20 cellular contexts compared by ENCODE assay signal in the genomic region with DNA sequence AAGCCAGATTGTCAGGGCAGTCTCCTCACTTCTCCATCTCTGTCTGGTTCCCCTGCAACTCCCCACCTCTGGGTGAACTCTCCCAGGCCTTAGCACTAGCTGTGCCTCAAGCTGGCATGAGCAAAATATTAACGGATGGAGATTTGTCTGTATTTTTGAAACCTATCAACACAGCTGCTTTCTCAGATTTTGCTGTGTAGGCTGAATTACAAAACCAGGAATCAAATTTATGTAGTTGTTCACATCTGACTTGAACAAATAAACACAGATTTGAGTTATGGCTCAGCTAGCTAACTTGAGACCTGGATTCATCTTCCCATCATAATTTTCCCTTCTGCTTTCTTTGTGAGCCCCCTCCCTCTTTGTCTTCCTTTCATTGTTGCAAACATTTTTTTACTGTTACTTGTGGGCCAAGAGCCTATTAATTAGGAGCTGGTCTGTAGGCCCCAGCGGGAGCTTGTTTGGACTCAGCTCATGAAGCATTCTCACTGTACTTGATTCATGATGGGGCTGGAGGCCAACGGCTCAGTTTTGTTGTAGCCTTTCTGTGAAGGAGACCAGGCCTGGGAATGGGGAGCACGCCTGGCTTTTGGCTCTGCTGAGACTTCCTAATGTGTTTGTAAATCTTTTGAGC.
DNase-seq lines count a peak whose midpoint lies in the region; ATAC-seq, FAIRE-seq and TF ChIP-seq lines count a peak whose summit lies in the region.
"Had no signal": no experiment of that assay in that cellular context is flagged by ENCODE, and none has a peak within 500 bp of the region (broad histone marks: within the 10 kb centered on the region; RNA-seq: fewer than 3 reads in every experiment).

No MANE protein-coding gene starts in this region.

- TF ChIP-seq CTCF in astrocyte of the cerebellum (IDR thresholded peaks at IDR 0.05; ENCODE audit: low read depth, low read length, missing control alignments) = no peak
- TF ChIP-seq CTCF in kidney (IDR thresholded peaks at IDR 0.05; ENCODE audit: borderline replicate concordance, extremely low read depth, insufficient read depth) = no peak

- H3K4me1 Mint-ChIP-seq in activated naive CD4-positive, alpha-beta T cell treated with anti-CD3 and anti-CD28 coated beads, Interleukin-2, amount 10 ng/mL, durations not matched to agents 7 days and 5 days = no peaks in the 10 kb centered on the region
- no peaks in the 10 kb centered on the region for H3K4me1 Mint-ChIP-seq in activated T-cell treated with anti-CD3 and anti-CD28 coated beads, Interleukin-2, amount 50 U/mL, for 72 hours (ENCODE audit: low read depth)
- H3K4me1 Mint-ChIP-seq: activated CD8-positive, alpha-beta memory T cell treated with anti-CD3 and anti-CD28 coated beads, Interleukin-2, amount 10 ng/mL, durations not matched to agents 7 days and 5 days; memory B cell; stimulated activated memory B cell treated with anti-CD40 and anti-IgM and Interleukin-4, amounts not matched to agents 10 μg/mL and 1 μg/mL and 100 μg/mL, for 72 hours had no signal

- H3K27ac Mint-ChIP-seq in activated naive CD4-positive, alpha-beta T cell treated with anti-CD3 and anti-CD28 coated beads, Interleukin-2, amount 10 ng/mL, durations not matched to agents 7 days and 5 days = no peak overlapping the region
- H3K27ac Mint-ChIP-seq in activated T-cell treated with anti-CD3 and anti-CD28 coated beads, Interleukin-2, amount 50 U/mL, for 72 hours = no peak overlapping the region
- H3K27ac Mint-ChIP-seq: activated CD8-positive, alpha-beta memory T cell treated with anti-CD3 and anti-CD28 coated beads, Interleukin-2, amount 10 ng/mL, durations not matched to agents 7 days and 5 days; memory B cell; stimulated activated memory B cell treated with anti-CD40 and anti-IgM and Interleukin-4, amounts not matched to agents 10 μg/mL and 1 μg/mL and 100 μg/mL, for 72 hours had no signal

- CTCF ChIA-PET in activated naive CD4-positive, alpha-beta T cell treated with anti-CD3 and anti-CD28 coated beads, Interleukin-2, amount 10 ng/mL, durations not matched to agents 7 days and 5 days (lab: Charles Lee) = no interaction called here

- no peaks in the 10 kb centered on the region for H3K27me3 Mint-ChIP-seq in activated naive CD4-positive, alpha-beta T cell treated with anti-CD3 and anti-CD28 coated beads, Interleukin-2, amount 10 ng/mL, durations not matched to agents 7 days and 5 days
- no peaks in the 10 kb centered on the region for H3K27me3 Mint-ChIP-seq in activated T-cell treated with anti-CD3 and anti-CD28 coated beads, Interleukin-2, amount 50 U/mL, for 72 hours (ENCODE audit: low read depth)
- H3K27me3 Mint-ChIP-seq: activated CD8-positive, alpha-beta memory T cell treated with anti-CD3 and anti-CD28 coated beads, Interleukin-2, amount 10 ng/mL, durations not matched to agents 7 days and 5 days; memory B cell; stimulated activated memory B cell treated with anti-CD40 and anti-IgM and Interleukin-4, amounts not matched to agents 10 μg/mL and 1 μg/mL and 100 μg/mL, for 72 hours had no signal

- ATAC-seq in sciatic nerve = peak; percentile 39
- no peak for ATAC-seq in activated T-cell treated with anti-CD3 and anti-CD28 coated beads, Interleukin-2, amount 50 U/mL, for 72 hours (replicated peaks in 1 of 2)
- no peak for ATAC-seq in HG03139 (IDR thresholded peaks at IDR 0.05; ENCODE audit: unreplicated experiment)
- ATAC-seq: activated CD8-positive, alpha-beta memory T cell treated with anti-CD3 and anti-CD28 coated beads, Interleukin-2, amount 10 ng/mL, durations not matched to agents 7 days and 5 days; stimulated activated memory B cell treated with anti-CD40 and anti-IgM and Interleukin-4, amounts not matched to agents 10 μg/mL and 1 μg/mL and 100 μg/mL, for 72 hours had no signal

- intact Hi-C loops in kidney (cut with DNase I) (no loop called here), sciatic nerve (cut with DNase I) (no loop called here)

- DNase-seq in GM03348 (ENCODE audit: low spot score) (peak; percentile 32), astrocyte of the cerebellum (ENCODE audit: low read depth) (peak; percentile 65), kidney (peak; percentile 81), sciatic nerve (ENCODE audit: low spot score) (no peak), cerebellar nuclear complex (lab: John Stamatoyannopoulos, UW) (no peak)
- no peak for DNase-seq in activated naive CD4-positive, alpha-beta T cell treated with anti-CD3 and anti-CD28 coated beads, Interleukin-2, amount 10 ng/mL, durations not matched to agents 7 days and 5 days
- DNase-seq in activated T-cell treated with anti-CD3 and anti-CD28 coated beads, Interleukin-2, amount 50 U/mL, for 72 hours = no peak
- DNase-seq: activated CD8-positive, alpha-beta memory T cell treated with anti-CD3 and anti-CD28 coated beads, Interleukin-2, amount 10 ng/mL, durations not matched to agents 7 days and 5 days; activated effector memory CD4-positive, alpha-beta T cell treated with anti-CD3 and anti-CD28 coated beads, Interleukin-2, amount 50 U/mL, for 16 hours; NCI-H2171; NCI-H526 treated with DMSO at 0.1 percent for 48 hours; SW 1271; thyroid gland had no signal

- no peaks in the 10 kb centered on the region for H3K36me3 ChIP-seq in kidney (ENCODE audit: control insufficient read depth in 1 of 2, insufficient read depth in 2 of 2, low read length in 2 of 2)
- H3K36me3 ChIP-seq: thyroid gland had no signal

- H3K4me3 ChIP-seq in astrocyte of the cerebellum (ENCODE audit: low read depth, low read length) = no peak overlapping the region
- H3K4me3 ChIP-seq in kidney (ENCODE audit: low read length in 2 of 2) = no peak overlapping the region
- H3K4me3 ChIP-seq: thyroid gland had no signal

- H3K9me3 Mint-ChIP-seq in activated naive CD4-positive, alpha-beta T cell treated with anti-CD3 and anti-CD28 coated beads, Interleukin-2, amount 10 ng/mL, durations not matched to agents 7 days and 5 days = peaks cover 2% of the 10 kb centered on the region
- H3K9me3 Mint-ChIP-seq in activated T-cell treated with anti-CD3 and anti-CD28 coated beads, Interleukin-2, amount 50 U/mL, for 72 hours = peaks cover 0 to 2% of the 10 kb centered on the region in 2 donors

- H3K27ac ChIP-seq in kidney (ENCODE audit: low read depth in 2 of 2, low read length in 2 of 2) = no peak overlapping the region
- H3K27ac ChIP-seq: thyroid gland had no signal

- no peaks in the 10 kb centered on the region for H3K4me1 ChIP-seq in kidney (ENCODE audit: control insufficient read depth in 1 of 2, insufficient read depth in 1 of 2, low read depth in 1 of 2, low read length in 2 of 2)
- H3K4me1 ChIP-seq: thyroid gland had no signal

- no peak overlapping the region for H3K9ac ChIP-seq in kidney (ENCODE audit: low read length in 2 of 2)

- H3K36me3 Mint-ChIP-seq in activated naive CD4-positive, alpha-beta T cell treated with anti-CD3 and anti-CD28 coated beads, Interleukin-2, amount 10 ng/mL, durations not matched to agents 7 days and 5 days = no peaks in the 10 kb centered on the region
- no peaks in the 10 kb centered on the region for H3K36me3 Mint-ChIP-seq in activated T-cell treated with anti-CD3 and anti-CD28 coated beads, Interleukin-2, amount 50 U/mL, for 72 hours (ENCODE audit: insufficient read depth in 2 of 2)
- H3K36me3 Mint-ChIP-seq: activated CD8-positive, alpha-beta memory T cell treated with anti-CD3 and anti-CD28 coated beads, Interleukin-2, amount 10 ng/mL, durations not matched to agents 7 days and 5 days; memory B cell; stimulated activated memory B cell treated with anti-CD40 and anti-IgM and Interleukin-4, amounts not matched to agents 10 μg/mL and 1 μg/mL and 100 μg/mL, for 72 hours had no signal

- peaks cover 0 to 2% of the 10 kb centered on the region in 2 donors for H3K9me3 ChIP-seq in kidney (ENCODE audit: control insufficient read depth in 1 of 2, low read length in 2 of 2)
- H3K9me3 ChIP-seq: thyroid gland had no signal

- in situ Hi-C loops in astrocyte of the cerebellum (cut with HindIII; ENCODE audit: low sequenced_read_pairs) = no loop called here

- no peak overlapping the region for H3K4me3 Mint-ChIP-seq in activated naive CD4-positive, alpha-beta T cell treated with anti-CD3 and anti-CD28 coated beads, Interleukin-2, amount 10 ng/mL, durations not matched to agents 7 days and 5 days
- H3K4me3 Mint-ChIP-seq in activated T-cell treated with anti-CD3 and anti-CD28 coated beads, Interleukin-2, amount 50 U/mL, for 72 hours = no peak overlapping the region
- H3K4me3 Mint-ChIP-seq: activated CD8-positive, alpha-beta memory T cell treated with anti-CD3 and anti-CD28 coated beads, Interleukin-2, amount 10 ng/mL, durations not matched to agents 7 days and 5 days; memory B cell; stimulated activated memory B cell treated with anti-CD40 and anti-IgM and Interleukin-4, amounts not matched to agents 10 μg/mL and 1 μg/mL and 100 μg/mL, for 72 hours had no signal

- no peak for FAIRE-seq in kidney (lab: Jason Lieb, UNC)
- FAIRE-seq: colon, endometrium, keratinocyte, TTC549 had no signal

Comparison
In these comparisons a context has a peak if more than half of its experiments do, and no peak if none do; other contexts are left out.
1. DNase-seq: peak in GM03348 (single experiment), astrocyte of the cerebellum (single experiment) and kidney (single experiment); none in sciatic nerve (single experiment), activated naive CD4-positive, alpha-beta T cell treated with anti-CD3 and anti-CD28 coated beads, Interleukin-2, amount 10 ng/mL, durations not matched to agents 7 days and 5 days (single experiment), activated T-cell treated with anti-CD3 and anti-CD28 coated beads, Interleukin-2, amount 50 U/mL, for 72 hours (0 of 2) and cerebellar nuclear complex (0 of 2).